Comparison of ENCODE assay signal across 8 cellular contexts in genomic region chr5:154467655-154468354, GRCh38. TPM values are rescaled to one million over a fixed set of nuclear protein-coding genes. Genes with fewer than 3 reads are reported as not detected.
DNase-seq lines count a peak whose midpoint lies in the region; TF ChIP-seq lines count a peak whose summit lies in the region.

No MANE protein-coding gene starts in this region.

- no peak overlapping the region for H3K14ac ChIP-seq in H9 (ENCODE audit: insufficient read depth, low read length)

- H4K20me1 ChIP-seq in H9 (ENCODE audit: control insufficient read depth, insufficient read depth, insufficient read length): no peaks in the 10 kb centered on the region

- no peak overlapping the region for H2BK15ac ChIP-seq in H9 (ENCODE audit: low read depth, low read length)

- H2BK120ac ChIP-seq in H9 (ENCODE audit: low read depth, low read length, poor library complexity, severe bottlenecking): no peak overlapping the region

- H3K23ac ChIP-seq in H9 (ENCODE audit: insufficient read length, low read depth, low read length): no peak overlapping the region

- H3K9ac ChIP-seq in H9 (ENCODE audit: extremely low read depth, insufficient read length, low read length): no peak overlapping the region

- peaks cover 2% of the 10 kb centered on the region for H3K23me2 ChIP-seq in H9 (ENCODE audit: insufficient read length, low read depth, low read length, poor library complexity, severe bottlenecking)

- H3K27ac Mint-ChIP-seq in H9: no peak overlapping the region

- H3K4me3 ChIP-seq in MG63: no peak overlapping the region

- H4K91ac ChIP-seq in H9 (ENCODE audit: insufficient read length, low read depth, low read length): no peak overlapping the region

- no peak overlapping the region for H4K5ac ChIP-seq in H9 (ENCODE audit: insufficient read length, low read depth, low read length)

- H3K4me1 Mint-ChIP-seq in H9: peaks cover 3 to 14% of the 10 kb centered on the region in 2 experiments

- H3K56ac ChIP-seq in H9 (ENCODE audit: insufficient read length, low read depth, low read length): no peak overlapping the region

- DNase-seq in DMS 273 (lab: John Stamatoyannopoulos, UW; ENCODE audit: unreplicated experiment): peak; percentile 89
- DNase-seq in DMS 273 treated with DMSO at 0.1 percent for 48 hours (lab: John Stamatoyannopoulos, UW): no peak
- DNase-seq in H9: peak; percentile 88
- DNase-seq in MG63: peak; percentile 69
- peak; percentile 31 to 69 (median 56) for DNase-seq in T-helper 1 cell
- DNase-seq in anterior cingulate cortex (lab: John Stamatoyannopoulos, UW): peak in 55 of 58 donors; percentile 2 to 85 (median 36)
- peak; percentile 41 to 61 for DNase-seq in hippocampal formation (lab: John Stamatoyannopoulos, UW)
- peak; percentile 32 for DNase-seq in smooth muscle cell of the brain vasculature (ENCODE audit: low read depth, low spot score)

- H2BK20ac ChIP-seq in H9 (ENCODE audit: low read depth, low read length, poor library complexity, severe bottlenecking): no peak overlapping the region

- H3K18ac ChIP-seq in H9 (ENCODE audit: insufficient read length, low read depth, low read length): no peak overlapping the region

- no peaks in the 10 kb centered on the region for H3K9me3 ChIP-seq in H9 (ENCODE audit: control insufficient read depth, low read depth, low read length)
- no peaks in the 10 kb centered on the region for H3K9me3 ChIP-seq in MG63

- no peak overlapping the region for H2AFZ ChIP-seq in H9 (ENCODE audit: low read length)

- H2BK12ac ChIP-seq in H9 (ENCODE audit: insufficient read length, low read depth, low read length): no peak overlapping the region

- no peak overlapping the region for H3K4ac ChIP-seq in H9 (ENCODE audit: low read depth, low read length)

- peaks cover 80% of the 10 kb centered on the region for H3K27me3 Mint-ChIP-seq in H9 (ENCODE audit: low read depth)

- H3K79me2 ChIP-seq in H9 (ENCODE audit: insufficient read depth, low read length): no peaks in the 10 kb centered on the region

- H3K27me3 ChIP-seq in H9 (ENCODE audit: insufficient read depth, low read length) (peaks cover 33% of the 10 kb centered on the region), MG63 (peaks cover 7% of the 10 kb centered on the region)

- WGBS in H9 (ENCODE audit: extremely low coverage, insufficient read length, low lambda C conversion rate): no CpG with 5 or more reads among the region's 18 CpGs

- no peaks in the 10 kb centered on the region for H3K9me3 Mint-ChIP-seq in H9

- H3K4me3 Mint-ChIP-seq in H9: no peak overlapping the region; a peak in 1 of 5 replicates

- H3K79me1 ChIP-seq in H9 (ENCODE audit: insufficient read depth, low read depth, low read length, poor library complexity, severe bottlenecking): no peaks in the 10 kb centered on the region

- H2AK5ac ChIP-seq in H9 (ENCODE audit: insufficient read length, low read length): no peak overlapping the region

- no peak overlapping the region for H4K8ac ChIP-seq in H9 (replicated peaks; ENCODE audit: insufficient read length, low read depth, low read length)

- no peak overlapping the region for H3K27ac ChIP-seq in H9 (ENCODE audit: insufficient read length, low read depth, low read length)

- H2BK5ac ChIP-seq in H9 (ENCODE audit: insufficient read length, low read length): no peak overlapping the region

- H3K36me3 ChIP-seq in MG63: no peaks in the 10 kb centered on the region

- TF ChIP-seq CTCF in H9 (conservative IDR thresholded peaks at IDR 0.05): peak; percentile 98

- H3K4me1 ChIP-seq in H9 (ENCODE audit: insufficient read depth, low read length): no peaks in the 10 kb centered on the region

- no peak overlapping the region for H3K4me2 ChIP-seq in H9 (ENCODE audit: insufficient read depth, insufficient read length, low read length)

- H3K36me3 Mint-ChIP-seq in H9 (ENCODE audit: insufficient read depth in 1 of 3, low read depth in 3 of 3): no peaks in the 10 kb centered on the region; a peak in 1 of 7 replicates

- H3T11ph ChIP-seq in H9 (ENCODE audit: low read length): no peak overlapping the region

RNA-seq across cellular contexts. Expression of gene HAND1, which starts 10.2 kb away (rescaled TPM):
- total RNA-seq in H9 (2021): not detected in 2 replicates
- 2.3 and 7.4 TPM in 2 replicates for total RNA-seq in MG63 (2014; rRNA removed; shearing (Covaris generic); ENCODE audit: low replicate concordance)

RNA-seq across cellular contexts. Expression of gene SAP30L, which starts 22.0 kb away (rescaled TPM):
- 24.8 and 25.0 TPM in 2 replicates for total RNA-seq in H9 (2021)
- 33.4 and 39.2 TPM in 2 replicates for total RNA-seq in MG63 (2014; rRNA removed; shearing (Covaris generic); ENCODE audit: low replicate concordance)
